In the genomic region with DNA sequence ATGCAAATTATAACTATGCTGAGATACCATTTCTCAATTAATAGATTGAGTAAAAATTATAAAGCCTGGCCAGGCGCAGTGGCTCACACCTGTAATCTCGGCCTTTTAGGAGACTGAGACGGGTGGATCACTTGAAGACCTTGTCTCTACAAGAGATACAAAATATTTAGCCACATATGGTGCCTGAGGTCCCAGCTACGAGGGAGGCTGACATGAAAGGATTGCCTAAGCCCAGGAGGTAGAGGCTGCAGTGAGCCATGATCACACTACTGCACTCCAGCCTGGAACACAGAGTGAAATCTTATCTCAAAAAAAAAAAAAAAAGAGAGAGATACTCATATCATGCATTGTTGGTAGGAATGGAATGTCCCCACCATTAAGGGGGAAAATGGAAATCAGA, we compare ENCODE assay signal across 34 cellular contexts.
"Had no signal": no experiment of that assay in that cellular context is flagged by ENCODE, and none has a peak within 500 bp of the region (broad histone marks: within the 10 kb centered on the region; RNA-seq: fewer than 3 reads in every experiment).

No MANE protein-coding gene starts in this region.

- H3K36me3 ChIP-seq: MG63 had no signal

- H3K9me3 ChIP-seq: MG63 had no signal

- H3K27me3 ChIP-seq: MG63 had no signal

- H3K27ac ChIP-seq: KMS-11 had no signal

- H3K4me3 ChIP-seq: MG63 had no signal

- H3K9ac ChIP-seq: KMS-11 had no signal

- H3K4me2 ChIP-seq: KMS-11 had no signal

- DNase-seq: Karpas-422, Kasumi-1, KG1, MG63, MM.1S, MV-4-11, NCI-H1048, NCI-H1092, NCI-H1092 treated with DMSO at 0.1 percent for 48 hours, NCI-H1105, NCI-H1105 treated with DMSO at 0.1 percent for 48 hours, NCI-H1417, NCI-H1417 treated with DMSO at 0.1 percent for 48 hours, NCI-H1436, NCI-H1436 treated with DMSO at 0.1 percent for 48 hours, NCI-H146, NCI-H1694, NCI-H1694 treated with DMSO at 0.1 percent for 48 hours, NCI-H187, NCI-H187 treated with DMSO at 0.1 percent for 48 hours, NCI-H1930, NCI-H2029, NCI-H2029 treated with DMSO at 0.1 percent for 48 hours, NCI-H2081, NCI-H2081 treated with DMSO at 0.1 percent for 48 hours, NCI-H2107, NCI-H2171, NCI-H2171 treated with DMSO at 0.1 percent for 48 hours, NCI-H2227 treated with DMSO at 0.1 percent for 48 hours, NCI-H226, NCI-H345, NCI-H446, NCI-H446 treated with DMSO at 0.1 percent for 48 hours had no signal
